16 cellular contexts compared by ENCODE assay signal in the genomic region with DNA sequence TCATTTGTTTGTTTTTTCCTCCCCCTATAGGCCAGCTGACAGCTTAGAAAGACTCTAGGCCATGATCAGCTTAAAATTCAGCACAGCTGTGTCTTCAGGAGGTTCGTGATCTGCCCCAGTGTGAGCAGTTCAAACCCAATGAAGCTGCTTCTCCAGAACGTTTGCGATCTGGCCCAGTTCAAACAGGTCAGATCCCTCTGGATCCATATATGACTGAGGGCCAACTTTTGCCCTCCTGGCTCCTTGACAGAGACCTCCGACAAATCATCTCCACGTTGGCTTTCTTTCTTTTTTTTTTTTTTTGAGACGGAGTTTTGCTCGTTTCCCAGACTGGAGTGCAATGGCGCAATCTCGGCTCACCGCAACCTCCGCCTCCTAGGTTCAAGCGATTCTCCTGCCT.
"Had no signal": no experiment of that assay in that cellular context is flagged by ENCODE, and none has a peak within 500 bp of the region (broad histone marks: within the 10 kb centered on the region; RNA-seq: fewer than 3 reads in every experiment).

No MANE protein-coding gene starts in this region.

- H3K27me3 ChIP-seq: colonic mucosa, esophagus squamous epithelium, gastroesophageal sphincter, left lung, neutrophil, right atrium auricular region, tibial artery had no signal

- DNase-seq: colonic mucosa; dermis blood vessel endothelial cell; esophagus squamous epithelium; foreskin fibroblast; glutamatergic neuron; islet precursor cell; left lung; lower lobe of right lung; midbrain; naive B cell; small intestine; stimulated activated CD4-positive, alpha-beta T cell treated with anti-CD3 and anti-CD28 coated beads, Interleukin-12 subunit alpha, Interleukin-12 subunit beta, amount 100 ng/mL, for 4 hours; tibial artery had no signal

- H3K27ac ChIP-seq: colonic mucosa, esophagus squamous epithelium, gastroesophageal sphincter, left lung, lower lobe of right lung, neutrophil, tibial artery had no signal

- H3K4me1 ChIP-seq: colonic mucosa, gastroesophageal sphincter, left lung, lower lobe of right lung, tibial artery had no signal

- H3K4me3 ChIP-seq: colonic mucosa, esophagus squamous epithelium, gastroesophageal sphincter, left lung, lower lobe of right lung, right atrium auricular region, tibial artery had no signal

- H3K36me3 ChIP-seq: colonic mucosa, esophagus squamous epithelium, gastroesophageal sphincter, left lung, lower lobe of right lung, neutrophil, right atrium auricular region, tibial artery had no signal

- H3K9me3 ChIP-seq: colonic mucosa had no signal

- ATAC-seq: gastroesophageal sphincter, left lung, lower lobe of right lung had no signal
